In the genomic region with DNA sequence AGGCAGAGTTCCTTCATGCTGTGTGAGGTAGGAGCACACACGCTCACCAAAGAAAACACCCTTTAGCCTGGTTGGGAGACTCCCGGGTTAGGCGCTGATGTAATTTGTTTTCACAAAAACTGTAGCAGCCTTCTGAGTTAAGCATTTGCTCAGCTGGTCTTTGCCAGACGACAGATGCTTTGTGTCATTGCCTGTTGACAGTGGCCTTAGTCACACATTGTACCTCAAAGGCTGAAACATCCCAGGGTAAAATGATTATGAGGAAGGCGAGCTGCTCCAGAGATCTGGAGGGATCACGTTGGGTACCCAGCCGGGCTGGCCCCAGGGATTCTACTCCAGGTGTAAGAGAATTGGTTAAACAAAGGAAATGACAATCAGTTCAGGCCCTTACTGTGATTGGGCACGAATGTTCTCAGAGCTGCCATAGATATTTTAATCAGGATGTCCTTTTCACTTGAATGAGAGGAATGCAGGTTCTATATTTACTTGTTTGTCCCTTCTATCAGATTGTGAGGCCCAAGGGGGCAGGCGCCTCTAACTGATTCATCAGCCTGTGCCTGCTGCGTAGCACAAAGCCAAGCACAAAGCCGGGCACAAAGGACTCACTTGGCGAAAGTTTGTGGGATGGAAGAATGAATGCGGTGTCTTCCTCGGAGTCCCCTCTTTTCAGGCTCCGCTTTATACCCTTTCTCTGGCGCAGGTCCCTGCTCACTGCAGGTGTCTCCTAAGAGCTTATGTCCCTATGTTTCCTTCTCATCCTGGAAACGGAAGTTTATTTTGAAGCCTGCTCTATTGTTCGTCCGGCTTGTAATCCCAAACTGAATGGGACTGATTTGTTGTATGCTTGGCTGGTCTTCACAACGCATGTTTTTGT, we compare ENCODE assay signal across 8 cellular contexts. TPM values are rescaled to one million over a fixed set of nuclear protein-coding genes. Genes with fewer than 3 reads are reported as not detected.
A peak's percentile ranks its signal among the peaks of the same experiment; 100 is the strongest.
DNase-seq lines count a peak whose midpoint lies in the region; ATAC-seq and FAIRE-seq lines count a peak whose summit lies in the region.

No MANE protein-coding gene starts in this region.

- H3K4me3 Mint-ChIP-seq in activated naive CD4-positive, alpha-beta T cell treated with anti-CD3 and anti-CD28 coated beads for 36 hours: no peak overlapping the region

- H3K27me3 Mint-ChIP-seq in activated naive CD4-positive, alpha-beta T cell treated with anti-CD3 and anti-CD28 coated beads for 36 hours (ENCODE audit: low read depth): peaks cover 12% of the 10 kb centered on the region

- no peak overlapping the region for H3K27ac Mint-ChIP-seq in activated naive CD4-positive, alpha-beta T cell treated with anti-CD3 and anti-CD28 coated beads for 36 hours

- intact Hi-C loops in activated naive CD4-positive, alpha-beta T cell treated with anti-CD3 and anti-CD28 coated beads for 36 hours (cut with micrococcal nuclease): no loop called here

- peak; percentile 42 for ATAC-seq in esophagus mucosa
- no peak for ATAC-seq in GM19023 (IDR thresholded peaks at IDR 0.05; ENCODE audit: unreplicated experiment)

- no peaks in the 10 kb centered on the region for H3K4me1 Mint-ChIP-seq in activated naive CD4-positive, alpha-beta T cell treated with anti-CD3 and anti-CD28 coated beads for 36 hours (ENCODE audit: low read depth)

- FAIRE-seq in urothelium cell line (lab: Jason Lieb, UNC) (no peak), GM19239 (lab: Jason Lieb, UNC) (no peak)

- CTCF ChIA-PET in activated naive CD4-positive, alpha-beta T cell treated with anti-CD3 and anti-CD28 coated beads for 36 hours (lab: Charles Lee): interaction anchor here (1.9 kb wide), 1 partner anchor 14 kb away, joined by 6 read pairs; no protein-coding TSS in a partner anchor

- H3K9me3 Mint-ChIP-seq in activated naive CD4-positive, alpha-beta T cell treated with anti-CD3 and anti-CD28 coated beads for 36 hours: no peaks in the 10 kb centered on the region

- peak; percentile 90 for DNase-seq in Caki2 (ENCODE audit: low read depth)
- peak; percentile 96 for DNase-seq in NCI-H748 (lab: John Stamatoyannopoulos, UW; ENCODE audit: unreplicated experiment)
- peak; percentile 90 for DNase-seq in myocyte (ENCODE audit: low read depth)
- DNase-seq in activated naive CD4-positive, alpha-beta T cell treated with anti-CD3 and anti-CD28 coated beads for 36 hours: no peak
- DNase-seq in urothelium cell line (ENCODE audit: low spot score): no peak
- DNase-seq in GM19239 (ENCODE audit: insufficient read length, low spot score): no peak

- in situ Hi-C loops in Caki2 (cut with HindIII; ENCODE audit: low pct_unique_long_range_greater_than_20kb, low sequenced_read_pairs): no loop called here

- no peaks in the 10 kb centered on the region for H3K36me3 Mint-ChIP-seq in activated naive CD4-positive, alpha-beta T cell treated with anti-CD3 and anti-CD28 coated beads for 36 hours (ENCODE audit: low read depth)

RNA-seq across cellular contexts. Expression of gene ADM, which starts 47.1 kb away (rescaled TPM):
- 95.5 and 101 TPM in 2 replicates for total RNA-seq in Caki2 (2014; rRNA removed; shearing (Covaris generic); ENCODE audit: low replicate concordance)
- total RNA-seq in esophagus mucosa (15.5 TPM), myocyte (17.3 and 46.5 TPM in 2 replicates)
- polyA plus RNA-seq in myocyte (2012): 35.7 TPM
- under 1 TPM; 0.31 to 0.40 TPM for total RNA-seq in activated naive CD4-positive, alpha-beta T cell treated with anti-CD3 and anti-CD28 coated beads for 36 hours

RNA-seq across cellular contexts. Expression of gene SBF2, which starts 58.0 kb away (rescaled TPM):
- 7.5 and 10.1 TPM in 2 replicates for total RNA-seq in Caki2 (2014; rRNA removed; shearing (Covaris generic); ENCODE audit: low replicate concordance)
- 27.7 TPM for total RNA-seq in esophagus mucosa
- 21.0 and 23.7 TPM in 2 replicates for total RNA-seq in myocyte
- 20.5 TPM for polyA plus RNA-seq in myocyte (2012)
- 1 to 10 TPM; 8.7 to 9.9 TPM for total RNA-seq in activated naive CD4-positive, alpha-beta T cell treated with anti-CD3 and anti-CD28 coated beads for 36 hours

Comparison
In these comparisons a context has a peak if more than half of its experiments do, and no peak if none do; other contexts are left out.
1. DNase-seq: peak in Caki2 (single experiment), NCI-H748 (single experiment) and myocyte (single experiment); none in activated naive CD4-positive, alpha-beta T cell treated with anti-CD3 and anti-CD28 coated beads for 36 hours (single experiment), urothelium cell line (single experiment) and GM19239 (single experiment).
2. RNA of gene ADM, which starts 47.1 kb away (total RNA-seq): 95.5 to 101 TPM in Caki2, 17.3 to 46.5 TPM in myocyte and 15.5 TPM in esophagus mucosa (single experiment); 0.31 to 0.40 TPM in activated naive CD4-positive, alpha-beta T cell treated with anti-CD3 and anti-CD28 coated beads for 36 hours; every median in the first group is over 10 times any median in the second.